In genomic region chr6:137722749-137723272, GRCh38 we compare ENCODE assay signal across 10 cellular contexts.
DNase-seq lines count a peak whose midpoint lies in the region; ATAC-seq, FAIRE-seq and TF ChIP-seq lines count a peak whose summit lies in the region.
"Had no signal": no experiment of that assay in that cellular context is flagged by ENCODE, and none has a peak within 500 bp of the region (broad histone marks: within the 10 kb centered on the region; RNA-seq: fewer than 3 reads in every experiment).

No MANE protein-coding gene starts in this region.

- WGBS in aorta, 2 donors: 67 to 73% methylated on average over 5 of the region's 5 CpGs

- peaks cover 4% of the 10 kb centered on the region for H3K9me3 Mint-ChIP-seq in activated T-helper 17 cell treated with anti-CD3 and anti-CD28 coated beads, Interleukin-2, amount 50 U/mL, for 72 hours

- H3K4me3 Mint-ChIP-seq in activated T-helper 17 cell treated with anti-CD3 and anti-CD28 coated beads, Interleukin-2, amount 50 U/mL, for 72 hours: peak overlapping the region; percentile 57

- peak overlapping the region; percentile 72 for H3K27ac Mint-ChIP-seq in activated T-helper 17 cell treated with anti-CD3 and anti-CD28 coated beads, Interleukin-2, amount 50 U/mL, for 72 hours
- H3K27ac Mint-ChIP-seq: activated naive CD4-positive, alpha-beta T cell treated with anti-CD3 and anti-CD28 coated beads, Interleukin-2, amount 50 U/mL, for 72 hours had no signal

- H3K4me1 Mint-ChIP-seq in activated T-helper 17 cell treated with anti-CD3 and anti-CD28 coated beads, Interleukin-2, amount 50 U/mL, for 72 hours: peaks cover 24% of the 10 kb centered on the region

- ATAC-seq in HG02678 (IDR thresholded peaks at IDR 0.05; ENCODE audit: unreplicated experiment): peak; percentile 56
- ATAC-seq in activated T-helper 17 cell treated with anti-CD3 and anti-CD28 coated beads, Interleukin-2, amount 50 U/mL, for 72 hours (replicated peaks): peak; percentile 83
- no peak for ATAC-seq in aorta (ENCODE audit: low FRiP score)
- ATAC-seq in HG03045 (IDR thresholded peaks at IDR 0.05; ENCODE audit: unreplicated experiment): no peak

- DNase-seq in GM12891 (ENCODE audit: insufficient read length, low spot score) (no peak), aorta (no peak), NCI-H510A treated with DMSO at 0.1 percent for 48 hours (lab: John Stamatoyannopoulos, UW) (no peak)
- DNase-seq: left colon had no signal

- H3K4me3 ChIP-seq in neutrophil (ENCODE audit: low read depth in 1 of 2, low read length in 1 of 2): peak overlapping the region; percentile 22 to 45
- no peak overlapping the region for H3K4me3 ChIP-seq in aorta (ENCODE audit: low read length in 2 of 2)

- H3K36me3 ChIP-seq in neutrophil: no peaks in the 10 kb centered on the region
- no peaks in the 10 kb centered on the region for H3K36me3 ChIP-seq in aorta (ENCODE audit: control insufficient read depth in 1 of 2, insufficient read depth in 2 of 2, low read length in 1 of 2)

- TF ChIP-seq POLR2A in GM12891 (IDR thresholded peaks at IDR 0.05; ENCODE audit: low read depth, low read length): no peak

- H3K27me3 ChIP-seq in neutrophil (no peaks in the 10 kb centered on the region), aorta (ENCODE audit: control insufficient read depth in 1 of 2, insufficient read depth in 2 of 2, low read length in 1 of 2) (no peaks in the 10 kb centered on the region)

- H3K36me3 Mint-ChIP-seq in activated T-helper 17 cell treated with anti-CD3 and anti-CD28 coated beads, Interleukin-2, amount 50 U/mL, for 72 hours (ENCODE audit: low read depth): peaks cover under 1% of the 10 kb centered on the region
- H3K36me3 Mint-ChIP-seq: activated naive CD4-positive, alpha-beta T cell treated with anti-CD3 and anti-CD28 coated beads, Interleukin-2, amount 50 U/mL, for 72 hours had no signal

- H3K27ac ChIP-seq in neutrophil (peak overlapping the region; percentile 79), aorta (ENCODE audit: low read depth in 1 of 2, low read length in 2 of 2) (no peak overlapping the region)

- TF ChIP-seq CTCF in neutrophil (IDR thresholded peaks at IDR 0.05): no peak

- H3K27me3 Mint-ChIP-seq in activated T-helper 17 cell treated with anti-CD3 and anti-CD28 coated beads, Interleukin-2, amount 50 U/mL, for 72 hours: peaks cover 5% of the 10 kb centered on the region

- H3K4me1 ChIP-seq in neutrophil (ENCODE audit: control insufficient read depth in 1 of 2, insufficient read depth in 1 of 2, low read depth in 1 of 2, low read length in 1 of 2): peaks cover 45 to 56% of the 10 kb centered on the region in 2 experiments
- H3K4me1 ChIP-seq in aorta (ENCODE audit: control insufficient read depth in 1 of 2, insufficient read depth in 2 of 2, low read length in 2 of 2): no peaks in the 10 kb centered on the region

- intact Hi-C loops in aorta (cut with DNase I): no loop called here

- peak; percentile 33 for FAIRE-seq in GM12891 (lab: Jason Lieb, UNC)
- FAIRE-seq: endometrium had no signal

- no peaks in the 10 kb centered on the region for H3K9me3 ChIP-seq in neutrophil
- no peaks in the 10 kb centered on the region for H3K9me3 ChIP-seq in aorta (ENCODE audit: control insufficient read depth, low read length)

TF ChIP-seq in GM12891, 5 proteins besides CTCF, POLR2A, EP300 and RAD21:
- TF ChIP-seq TAF1 (IDR thresholded peaks at IDR 0.05; ENCODE audit: low read depth, low read length) (no peak), POLR2AphosphoS5 (IDR thresholded peaks at IDR 0.05; ENCODE audit: low read depth, low read length) (no peak), PAX5 (IDR thresholded peaks at IDR 0.05; ENCODE audit: insufficient read depth, low read length, severe bottlenecking) (no peak), SPI1 (IDR thresholded peaks at IDR 0.05; ENCODE audit: low read depth, low read length) (no peak), POU2F2 (IDR thresholded peaks at IDR 0.05; ENCODE audit: low read depth, low read length) (no peak)

Comparison
In these comparisons a context has a peak if more than half of its experiments do, and no peak if none do; other contexts are left out.
1. ATAC-seq: peak in HG02678 (single experiment) and activated T-helper 17 cell treated with anti-CD3 and anti-CD28 coated beads, Interleukin-2, amount 50 U/mL, for 72 hours (single experiment); none in aorta (single experiment) and HG03045 (single experiment).
2. H3K4me3 ChIP-seq: peak in neutrophil (2 of 2); none in aorta (0 of 2).